In genomic region chr10:47095211-47095610, GRCh38 we compare ENCODE assay signal across 19 cellular contexts.
"Had no signal": no experiment of that assay in that cellular context is flagged by ENCODE, and none has a peak within 500 bp of the region (broad histone marks: within the 10 kb centered on the region; RNA-seq: fewer than 3 reads in every experiment).

No MANE protein-coding gene starts in this region.

- H3K36me3 Mint-ChIP-seq: activated CD4-positive, alpha-beta memory T cell treated with anti-CD3 and anti-CD28 coated beads for 36 hours; activated naive CD4-positive, alpha-beta T cell treated with anti-CD3 and anti-CD28 coated beads, Interleukin-2, amount 10 ng/mL, durations not matched to agents 7 days and 5 days; activated naive CD4-positive, alpha-beta T cell treated with anti-CD3 and anti-CD28 coated beads, Interleukin-2, amount 50 U/mL, for 72 hours; activated naive CD8-positive, alpha-beta T cell treated with anti-CD3 and anti-CD28 coated beads, Interleukin-2, amount 10 ng/mL, durations not matched to agents 7 days and 5 days had no signal

- H3K27ac Mint-ChIP-seq: activated CD4-positive, alpha-beta memory T cell treated with anti-CD3 and anti-CD28 coated beads for 36 hours; activated CD4-positive, alpha-beta T cell treated with anti-CD3 and anti-CD28 coated beads for 36 hours; activated CD4-positive, alpha-beta T cell treated with anti-CD3 and anti-CD28 coated beads, Interleukin-2, amount 10 ng/mL, durations not matched to agents 24 days and 14 days; activated CD8-positive, alpha-beta T cell treated with anti-CD3 and anti-CD28 coated beads, Interleukin-2, amount 10 ng/mL, durations not matched to agents 7 days and 5 days; activated naive CD4-positive, alpha-beta T cell treated with anti-CD3 and anti-CD28 coated beads, Interleukin-2, amount 10 ng/mL, durations not matched to agents 7 days and 5 days; activated naive CD4-positive, alpha-beta T cell treated with anti-CD3 and anti-CD28 coated beads, Interleukin-2, amount 50 U/mL, for 72 hours; activated naive CD8-positive, alpha-beta T cell treated with anti-CD3 and anti-CD28 coated beads, Interleukin-2, amount 10 ng/mL, durations not matched to agents 7 days and 5 days; activated T-cell treated with anti-CD3 and anti-CD28 coated beads, Interleukin-2, amount 50 U/mL, for 24 hours; activated T-cell treated with anti-CD3 and anti-CD28 coated beads, Interleukin-2, amount 50 U/mL, for 72 hours had no signal

- H3K9me3 Mint-ChIP-seq: activated CD4-positive, alpha-beta memory T cell treated with anti-CD3 and anti-CD28 coated beads for 36 hours; activated CD4-positive, alpha-beta T cell treated with anti-CD3 and anti-CD28 coated beads, Interleukin-2, amount 10 ng/mL, durations not matched to agents 24 days and 14 days; activated naive CD4-positive, alpha-beta T cell treated with anti-CD3 and anti-CD28 coated beads, Interleukin-2, amount 10 ng/mL, durations not matched to agents 7 days and 5 days; activated naive CD4-positive, alpha-beta T cell treated with anti-CD3 and anti-CD28 coated beads, Interleukin-2, amount 50 U/mL, for 72 hours; activated naive CD8-positive, alpha-beta T cell treated with anti-CD3 and anti-CD28 coated beads, Interleukin-2, amount 10 ng/mL, durations not matched to agents 7 days and 5 days; activated T-cell treated with anti-CD3 and anti-CD28 coated beads, Interleukin-2, amount 50 U/mL, for 24 hours had no signal

- ATAC-seq: activated CD4-positive, alpha-beta T cell treated with anti-CD3 and anti-CD28 coated beads for 36 hours; activated CD8-positive, alpha-beta T cell treated with anti-CD3 and anti-CD28 coated beads, Interleukin-2, amount 10 ng/mL, durations not matched to agents 7 days and 5 days; activated naive CD4-positive, alpha-beta T cell treated with anti-CD3 and anti-CD28 coated beads, Interleukin-2, amount 50 U/mL, for 72 hours; activated T-cell treated with anti-CD3 and anti-CD28 coated beads, Interleukin-2, amount 50 U/mL, for 72 hours; esophagus mucosa had no signal

- H3K4me3 Mint-ChIP-seq: activated CD4-positive, alpha-beta memory T cell treated with anti-CD3 and anti-CD28 coated beads for 36 hours; activated CD4-positive, alpha-beta T cell treated with anti-CD3 and anti-CD28 coated beads for 36 hours; activated CD4-positive, alpha-beta T cell treated with anti-CD3 and anti-CD28 coated beads, Interleukin-2, amount 10 ng/mL, durations not matched to agents 24 days and 14 days; activated CD8-positive, alpha-beta T cell treated with anti-CD3 and anti-CD28 coated beads, Interleukin-2, amount 10 ng/mL, durations not matched to agents 7 days and 5 days; activated naive CD4-positive, alpha-beta T cell treated with anti-CD3 and anti-CD28 coated beads, Interleukin-2, amount 10 ng/mL, durations not matched to agents 7 days and 5 days; activated naive CD8-positive, alpha-beta T cell treated with anti-CD3 and anti-CD28 coated beads, Interleukin-2, amount 10 ng/mL, durations not matched to agents 7 days and 5 days; activated T-cell treated with anti-CD3 and anti-CD28 coated beads, Interleukin-2, amount 50 U/mL, for 24 hours; activated T-cell treated with anti-CD3 and anti-CD28 coated beads, Interleukin-2, amount 50 U/mL, for 72 hours had no signal

- DNase-seq: activated CD4-positive, alpha-beta memory T cell treated with anti-CD3 and anti-CD28 coated beads for 36 hours; activated CD4-positive, alpha-beta T cell treated with anti-CD3 and anti-CD28 coated beads for 36 hours; activated CD4-positive, alpha-beta T cell treated with anti-CD3 and anti-CD28 coated beads, Interleukin-2, amount 10 ng/mL, durations not matched to agents 24 days and 14 days; activated CD4-positive, CD25-positive, alpha-beta regulatory T cell; activated CD4-positive, CD25-positive, alpha-beta regulatory T cell treated with anti-CD3 and anti-CD28 coated beads, Interleukin-2, amount 50 U/mL, for 72 hours; activated CD8-positive, alpha-beta T cell treated with anti-CD3 and anti-CD28 coated beads, Interleukin-2, amount 10 ng/mL, durations not matched to agents 7 days and 5 days; activated gamma-delta T cell; activated naive CD4-positive, alpha-beta T cell; activated naive CD4-positive, alpha-beta T cell treated with anti-CD3 and anti-CD28 coated beads, Interleukin-2, amount 10 ng/mL, durations not matched to agents 7 days and 5 days; activated naive CD8-positive, alpha-beta T cell treated with anti-CD3 and anti-CD28 coated beads, Interleukin-2, amount 10 ng/mL, durations not matched to agents 7 days and 5 days; activated T-cell treated with anti-CD3 and anti-CD28 coated beads for 4 hours; activated T-cell treated with anti-CD3 and anti-CD28 coated beads, Interleukin-2, amount 50 U/mL, for 24 hours; activated T-cell treated with anti-CD3 and anti-CD28 coated beads, Interleukin-2, amount 50 U/mL, for 72 hours; caudate nucleus; effector CD8-positive, alpha-beta T cell; foreskin fibroblast; T-helper 2 cell had no signal

- H3K27me3 Mint-ChIP-seq: activated CD4-positive, alpha-beta memory T cell treated with anti-CD3 and anti-CD28 coated beads for 36 hours; activated CD4-positive, alpha-beta T cell treated with anti-CD3 and anti-CD28 coated beads for 36 hours; activated naive CD8-positive, alpha-beta T cell treated with anti-CD3 and anti-CD28 coated beads, Interleukin-2, amount 10 ng/mL, durations not matched to agents 7 days and 5 days; activated T-cell treated with anti-CD3 and anti-CD28 coated beads, Interleukin-2, amount 50 U/mL, for 24 hours had no signal

- H3K4me1 Mint-ChIP-seq: activated CD4-positive, alpha-beta T cell treated with anti-CD3 and anti-CD28 coated beads for 36 hours; activated CD4-positive, alpha-beta T cell treated with anti-CD3 and anti-CD28 coated beads, Interleukin-2, amount 10 ng/mL, durations not matched to agents 24 days and 14 days; activated naive CD4-positive, alpha-beta T cell treated with anti-CD3 and anti-CD28 coated beads, Interleukin-2, amount 10 ng/mL, durations not matched to agents 7 days and 5 days; activated naive CD8-positive, alpha-beta T cell treated with anti-CD3 and anti-CD28 coated beads, Interleukin-2, amount 10 ng/mL, durations not matched to agents 7 days and 5 days had no signal
